8 cellular contexts compared by ENCODE assay signal in genomic region chrX:48475774-48476577, GRCh38.
DNase-seq lines count a peak whose midpoint lies in the region; ATAC-seq and TF ChIP-seq lines count a peak whose summit lies in the region.

Gene FTSJ1, plus strand, starts transcription at chrX:48476199. Its CDS starts 1,849 bp downstream, at chrX:48478048.

- H3K36me3 Mint-ChIP-seq in central memory CD8-positive, alpha-beta T cell (ENCODE audit: insufficient read depth) = peaks cover 11% of the 10 kb centered on the region

- H3K27ac Mint-ChIP-seq in central memory CD8-positive, alpha-beta T cell (ENCODE audit: low read depth) = peak within 1 kb of the TSS; percentile 56

- peak within 1 kb of the TSS; percentile 90 for H3K4me3 Mint-ChIP-seq in central memory CD8-positive, alpha-beta T cell

- H3K27me3 Mint-ChIP-seq in central memory CD8-positive, alpha-beta T cell = no peaks in the 10 kb centered on the region

- H3K9me3 Mint-ChIP-seq in central memory CD8-positive, alpha-beta T cell = no peaks in the 10 kb centered on the region

- H3K4me1 Mint-ChIP-seq in central memory CD8-positive, alpha-beta T cell = peaks cover 24% of the 10 kb centered on the region

- ATAC-seq in HG03196 (IDR thresholded peaks at IDR 0.05; ENCODE audit: unreplicated experiment) = peak; percentile 81
- peak; percentile 96 for ATAC-seq in central memory CD8-positive, alpha-beta T cell (replicated peaks; ENCODE audit: extremely low read depth, poor library complexity, severe bottlenecking)

- peak; percentile 68 for TF ChIP-seq POLR2A in GM18951 (IDR thresholded peaks at IDR 0.05; ENCODE audit: extremely low read depth, insufficient read depth, insufficient read length)

- in situ Hi-C loops in GM18951 (cut with MboI; ENCODE audit: low sequenced_read_pairs, unreplicated experiment) = no loop called here

- DNase-seq in AG08395 (ENCODE audit: low spot score) (peak; percentile 74), NCI-H446 (lab: John Stamatoyannopoulos, UW) (peak; percentile 78 to 90), iris pigment epithelial cell (ENCODE audit: low read depth) (peak; percentile 95)
- DNase-seq in activated CD4-positive, CD25-positive, alpha-beta regulatory T cell treated with anti-CD3 and anti-CD28 coated beads, Interleukin-2, amount 50 U/mL, for 16 hours (ENCODE audit: low read depth, low spot score) = peak; percentile 76
- DNase-seq in central memory CD8-positive, alpha-beta T cell (ENCODE audit: low spot score in 2 of 2) = peak; percentile 62 to 88
- peak; percentile 75 for DNase-seq in stimulated activated CD4-positive, alpha-beta T cell treated with anti-CD3 and anti-CD28 coated beads, Interleukin-12 subunit alpha, Interleukin-12 subunit beta, amount 100 ng/mL, for 4 hours

Comparison
In these comparisons a context has a peak if more than half of its experiments do, and no peak if none do; other contexts are left out.
1. Peak in every context shown above with its lines: DNase-seq and ATAC-seq.